8 cellular contexts compared by ENCODE assay signal in genomic region chr11:129944696-129945095, GRCh38.
"Had no signal": no experiment of that assay in that cellular context is flagged by ENCODE, and none has a peak within 500 bp of the region (broad histone marks: within the 10 kb centered on the region; RNA-seq: fewer than 3 reads in every experiment).

No MANE protein-coding gene starts in this region.

- H3K4me2 ChIP-seq: GM23338, KMS-11 had no signal

- H3K4me3 ChIP-seq: GM23338 had no signal

- H3K4me3 Mint-ChIP-seq: GM23338, H9, IgD-negative memory B cell had no signal

- H3K27ac ChIP-seq: HL-60, KMS-11 had no signal

- H3K27me3 Mint-ChIP-seq: IgD-negative memory B cell had no signal

- H3K9ac ChIP-seq: KMS-11 had no signal

- H3K27ac Mint-ChIP-seq: H9, IgD-negative memory B cell had no signal

- H2AFZ ChIP-seq: GM23338 had no signal

- ATAC-seq: GM23338, HepG2 had no signal

- DNase-seq: H9, HCEC 1CT, KBM-7 had no signal

- H3K9me3 Mint-ChIP-seq: GM23338, H9, IgD-negative memory B cell had no signal
